ENCODE assay signal across 26 cellular contexts in genomic region chrX:83077606-83078005, GRCh38.
"Had no signal": no experiment of that assay in that cellular context is flagged by ENCODE, and none has a peak within 500 bp of the region (broad histone marks: within the 10 kb centered on the region; RNA-seq: fewer than 3 reads in every experiment).

No MANE protein-coding gene starts in this region.

- DNase-seq: activated CD4-positive, alpha-beta memory T cell treated with anti-CD3 and anti-CD28 coated beads for 36 hours; activated CD4-positive, alpha-beta T cell treated with anti-CD3 and anti-CD28 coated beads, Interleukin-2, amount 10 ng/mL, durations not matched to agents 7 days and 5 days; activated CD4-positive, CD25-positive, alpha-beta regulatory T cell; activated CD8-positive, alpha-beta memory T cell treated with anti-CD3 and anti-CD28 coated beads for 24 hours; activated effector memory CD4-positive, alpha-beta T cell treated with anti-CD3 and anti-CD28 coated beads, Interleukin-2, amount 50 U/mL, for 16 hours; activated naive CD4-positive, alpha-beta T cell treated with Interleukin-2 at 50 U/mL for 16 hours; activated naive CD8-positive, alpha-beta T cell treated with anti-CD3 and anti-CD28 coated beads, Interleukin-2, amount 50 U/mL, for 24 hours; activated T-cell treated with anti-CD3 and anti-CD28 coated beads, Interleukin-2, amount 50 U/mL, for 4 hours; amniotic stem cell; central memory CD4-positive, alpha-beta T cell; NCI-H1048; NCI-H146; NCI-H2029; NCI-H2107; NCI-H2227 treated with DMSO at 0.1 percent for 48 hours; NCI-H526; NCI-H774; NK-92 treated with Interleukin-12 subunit alpha and Interleukin-12 subunit beta, amount 100 ng/mL, for 24 hours; OCI-M1; RPMI8226; T-helper 1 cell had no signal

- H3K27ac Mint-ChIP-seq: activated CD4-positive, alpha-beta memory T cell treated with anti-CD3 and anti-CD28 coated beads for 36 hours; activated CD4-positive, alpha-beta T cell treated with anti-CD3 and anti-CD28 coated beads, Interleukin-2, amount 10 ng/mL, durations not matched to agents 7 days and 5 days; activated naive CD4-positive, alpha-beta T cell treated with anti-CD3 and anti-CD28 coated beads, Interleukin-2, amount 50 U/mL, for 72 hours; activated naive CD8-positive, alpha-beta T cell treated with anti-CD3 and anti-CD28 coated beads, Interleukin-2, amount 50 U/mL, for 24 hours had no signal

- H3K4me1 ChIP-seq: ascending aorta, body of pancreas had no signal

- H3K36me3 Mint-ChIP-seq: activated CD4-positive, alpha-beta memory T cell treated with anti-CD3 and anti-CD28 coated beads for 36 hours; activated naive CD4-positive, alpha-beta T cell treated with anti-CD3 and anti-CD28 coated beads, Interleukin-2, amount 50 U/mL, for 72 hours had no signal

- H3K27ac ChIP-seq: ascending aorta, body of pancreas, SK-N-MC, VCaP had no signal

- H3K36me3 ChIP-seq: ascending aorta had no signal

- H3K4me3 ChIP-seq: ascending aorta, body of pancreas, SK-N-MC had no signal

- H3K27me3 Mint-ChIP-seq: activated CD4-positive, alpha-beta memory T cell treated with anti-CD3 and anti-CD28 coated beads for 36 hours; activated CD4-positive, alpha-beta T cell treated with anti-CD3 and anti-CD28 coated beads, Interleukin-2, amount 10 ng/mL, durations not matched to agents 7 days and 5 days; activated naive CD8-positive, alpha-beta T cell treated with anti-CD3 and anti-CD28 coated beads, Interleukin-2, amount 50 U/mL, for 24 hours had no signal

- H3K9me3 Mint-ChIP-seq: activated naive CD4-positive, alpha-beta T cell treated with anti-CD3 and anti-CD28 coated beads, Interleukin-2, amount 50 U/mL, for 72 hours; activated naive CD8-positive, alpha-beta T cell treated with anti-CD3 and anti-CD28 coated beads, Interleukin-2, amount 50 U/mL, for 24 hours; activated T-cell treated with anti-CD3 and anti-CD28 coated beads, Interleukin-2, amount 50 U/mL, for 4 hours had no signal

- H3K4me1 Mint-ChIP-seq: activated CD4-positive, alpha-beta T cell treated with anti-CD3 and anti-CD28 coated beads, Interleukin-2, amount 10 ng/mL, durations not matched to agents 7 days and 5 days; activated naive CD8-positive, alpha-beta T cell treated with anti-CD3 and anti-CD28 coated beads, Interleukin-2, amount 50 U/mL, for 24 hours had no signal

- H3K4me3 Mint-ChIP-seq: activated CD4-positive, alpha-beta memory T cell treated with anti-CD3 and anti-CD28 coated beads for 36 hours; activated CD4-positive, alpha-beta T cell treated with anti-CD3 and anti-CD28 coated beads, Interleukin-2, amount 10 ng/mL, durations not matched to agents 7 days and 5 days; activated naive CD8-positive, alpha-beta T cell treated with anti-CD3 and anti-CD28 coated beads, Interleukin-2, amount 50 U/mL, for 24 hours; activated T-cell treated with anti-CD3 and anti-CD28 coated beads, Interleukin-2, amount 50 U/mL, for 4 hours had no signal

- H3K9me3 ChIP-seq: ascending aorta, body of pancreas had no signal

- H3K27me3 ChIP-seq: ascending aorta, body of pancreas had no signal
